ENCODE assay signal across 2 cellular contexts in genomic region chr9:137444106-137444790, GRCh38.
TF ChIP-seq lines count a peak whose summit lies in the region.

No MANE protein-coding gene starts in this region.

TF ChIP-seq in SK-N-SH, 30 proteins besides CTCF, POLR2A, EP300 and RAD21:
- TF ChIP-seq ELF1 (IDR thresholded peaks at IDR 0.05) (no peak), FOXJ3 (CRISPR knock-in tag; IDR thresholded peaks at IDR 0.05) (no peak), REST (IDR thresholded peaks at IDR 0.05; ENCODE audit: low read depth, low read length) (no peak), GATA2 (CRISPR knock-in tag; IDR thresholded peaks at IDR 0.05) (no peak), NRF1 (IDR thresholded peaks at IDR 0.05; ENCODE audit: low read depth, low read length) (no peak), RFX5 (IDR thresholded peaks at IDR 0.05; ENCODE audit: low read length) (no peak), FOSL2 (IDR thresholded peaks at IDR 0.05; ENCODE audit: borderline replicate concordance, low read depth) (no peak), SMC3 (IDR thresholded peaks at IDR 0.05; ENCODE audit: low read depth, low read length) (no peak), GABPA (IDR thresholded peaks at IDR 0.05; ENCODE audit: low read depth) (no peak), SIN3A (IDR thresholded peaks at IDR 0.05; ENCODE audit: borderline replicate concordance, low read depth, low read length) (no peak), NFIC (IDR thresholded peaks at IDR 0.05; ENCODE audit: borderline replicate concordance) (no peak), TEAD4 (IDR thresholded peaks at IDR 0.05; ENCODE audit: borderline replicate concordance, insufficient read depth) (no peak), RCOR1 (IDR thresholded peaks at IDR 0.05; ENCODE audit: low read length) (no peak), MEF2A (IDR thresholded peaks at IDR 0.05; ENCODE audit: borderline replicate concordance, low read depth) (no peak), JUND (IDR thresholded peaks at IDR 0.05) (no peak), YY1 (IDR thresholded peaks at IDR 0.05; ENCODE audit: low read depth) (no peak), MXI1 (IDR thresholded peaks at IDR 0.05; ENCODE audit: low read depth, low read length) (no peak)
- TF ChIP-seq, protein P1, sequence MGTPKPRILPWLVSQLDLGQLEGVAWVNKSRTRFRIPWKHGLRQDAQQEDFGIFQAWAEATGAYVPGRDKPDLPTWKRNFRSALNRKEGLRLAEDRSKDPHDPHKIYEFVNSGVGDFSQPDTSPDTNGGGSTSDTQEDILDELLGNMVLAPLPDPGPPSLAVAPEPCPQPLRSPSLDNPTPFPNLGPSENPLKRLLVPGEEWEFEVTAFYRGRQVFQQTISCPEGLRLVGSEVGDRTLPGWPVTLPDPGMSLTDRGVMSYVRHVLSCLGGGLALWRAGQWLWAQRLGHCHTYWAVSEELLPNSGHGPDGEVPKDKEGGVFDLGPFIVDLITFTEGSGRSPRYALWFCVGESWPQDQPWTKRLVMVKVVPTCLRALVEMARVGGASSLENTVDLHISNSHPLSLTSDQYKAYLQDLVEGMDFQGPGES (IDR thresholded peaks at IDR 0.05; ENCODE audit: low read depth, low read length), result no peak
- TF ChIP-seq, protein P2, sequence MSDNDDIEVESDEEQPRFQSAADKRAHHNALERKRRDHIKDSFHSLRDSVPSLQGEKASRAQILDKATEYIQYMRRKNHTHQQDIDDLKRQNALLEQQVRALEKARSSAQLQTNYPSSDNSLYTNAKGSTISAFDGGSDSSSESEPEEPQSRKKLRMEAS (IDR thresholded peaks at IDR 0.05; ENCODE audit: low read depth), result no peak
TF ChIP-seq in SK-N-SH: peak in this region for 0.

TF ChIP-seq in SK-N-SH treated with all-trans-retinoic acid at 6 μM for 48 hours, 23 proteins besides CTCF, POLR2A, EP300 and RAD21:
- TF ChIP-seq PATZ1 (CRISPR knock-in tag; IDR thresholded peaks at IDR 0.05; ENCODE audit: borderline replicate concordance), result no peak
- no peak for TF ChIP-seq GLIS3 (CRISPR knock-in tag; IDR thresholded peaks at IDR 0.05)
- TF ChIP-seq ZFP3 (CRISPR knock-in tag; IDR thresholded peaks at IDR 0.05), result no peak
- no peak for TF ChIP-seq ARNTL (CRISPR knock-in tag; IDR thresholded peaks at IDR 0.05; ENCODE audit: borderline replicate concordance, low read depth)
- TF ChIP-seq, protein P3, sequence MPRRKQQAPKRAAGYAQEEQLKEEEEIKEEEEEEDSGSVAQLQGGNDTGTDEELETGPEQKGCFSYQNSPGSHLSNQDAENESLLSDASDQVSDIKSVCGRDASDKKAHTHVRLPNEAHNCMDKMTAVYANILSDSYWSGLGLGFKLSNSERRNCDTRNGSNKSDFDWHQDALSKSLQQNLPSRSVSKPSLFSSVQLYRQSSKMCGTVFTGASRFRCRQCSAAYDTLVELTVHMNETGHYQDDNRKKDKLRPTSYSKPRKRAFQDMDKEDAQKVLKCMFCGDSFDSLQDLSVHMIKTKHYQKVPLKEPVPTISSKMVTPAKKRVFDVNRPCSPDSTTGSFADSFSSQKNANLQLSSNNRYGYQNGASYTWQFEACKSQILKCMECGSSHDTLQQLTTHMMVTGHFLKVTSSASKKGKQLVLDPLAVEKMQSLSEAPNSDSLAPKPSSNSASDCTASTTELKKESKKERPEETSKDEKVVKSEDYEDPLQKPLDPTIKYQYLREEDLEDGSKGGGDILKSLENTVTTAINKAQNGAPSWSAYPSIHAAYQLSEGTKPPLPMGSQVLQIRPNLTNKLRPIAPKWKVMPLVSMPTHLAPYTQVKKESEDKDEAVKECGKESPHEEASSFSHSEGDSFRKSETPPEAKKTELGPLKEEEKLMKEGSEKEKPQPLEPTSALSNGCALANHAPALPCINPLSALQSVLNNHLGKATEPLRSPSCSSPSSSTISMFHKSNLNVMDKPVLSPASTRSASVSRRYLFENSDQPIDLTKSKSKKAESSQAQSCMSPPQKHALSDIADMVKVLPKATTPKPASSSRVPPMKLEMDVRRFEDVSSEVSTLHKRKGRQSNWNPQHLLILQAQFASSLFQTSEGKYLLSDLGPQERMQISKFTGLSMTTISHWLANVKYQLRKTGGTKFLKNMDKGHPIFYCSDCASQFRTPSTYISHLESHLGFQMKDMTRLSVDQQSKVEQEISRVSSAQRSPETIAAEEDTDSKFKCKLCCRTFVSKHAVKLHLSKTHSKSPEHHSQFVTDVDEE (CRISPR knock-in tag; IDR thresholded peaks at IDR 0.05), result no peak
- no peak for TF ChIP-seq PPARA (CRISPR knock-in tag; IDR thresholded peaks at IDR 0.05; ENCODE audit: borderline replicate concordance)
- no peak for TF ChIP-seq ZNF565 (CRISPR knock-in tag; conservative IDR thresholded peaks at IDR 0.05; ENCODE audit: low read depth)
- TF ChIP-seq POU6F1 (CRISPR knock-in tag; IDR thresholded peaks at IDR 0.05; ENCODE audit: borderline replicate concordance, low read depth), result no peak
- no peak for TF ChIP-seq SNAI2 (CRISPR knock-in tag; IDR thresholded peaks at IDR 0.05)
- TF ChIP-seq TCF4 (CRISPR knock-in tag; IDR thresholded peaks at IDR 0.05; ENCODE audit: borderline replicate concordance), result no peak
- no peak for TF ChIP-seq BACH2 (CRISPR knock-in tag; IDR thresholded peaks at IDR 0.05; ENCODE audit: borderline replicate concordance)
- no peak for TF ChIP-seq OSR1 (CRISPR knock-in tag; IDR thresholded peaks at IDR 0.05)
- TF ChIP-seq, protein P4, sequence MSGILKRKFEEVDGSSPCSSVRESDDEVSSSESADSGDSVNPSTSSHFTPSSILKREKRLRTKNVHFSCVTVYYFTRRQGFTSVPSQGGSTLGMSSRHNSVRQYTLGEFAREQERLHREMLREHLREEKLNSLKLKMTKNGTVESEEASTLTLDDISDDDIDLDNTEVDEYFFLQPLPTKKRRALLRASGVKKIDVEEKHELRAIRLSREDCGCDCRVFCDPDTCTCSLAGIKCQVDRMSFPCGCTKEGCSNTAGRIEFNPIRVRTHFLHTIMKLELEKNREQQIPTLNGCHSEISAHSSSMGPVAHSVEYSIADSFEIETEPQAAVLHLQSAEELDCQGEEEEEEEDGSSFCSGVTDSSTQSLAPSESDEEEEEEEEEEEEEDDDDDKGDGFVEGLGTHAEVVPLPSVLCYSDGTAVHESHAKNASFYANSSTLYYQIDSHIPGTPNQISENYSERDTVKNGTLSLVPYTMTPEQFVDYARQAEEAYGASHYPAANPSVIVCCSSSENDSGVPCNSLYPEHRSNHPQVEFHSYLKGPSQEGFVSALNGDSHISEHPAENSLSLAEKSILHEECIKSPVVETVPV (CRISPR knock-in tag; IDR thresholded peaks at IDR 0.05), result no peak
- TF ChIP-seq ZC3H10 (CRISPR knock-in tag; IDR thresholded peaks at IDR 0.05), result no peak
- no peak for TF ChIP-seq ISL1 (CRISPR knock-in tag; IDR thresholded peaks at IDR 0.05)
- no peak for TF ChIP-seq RARB (CRISPR knock-in tag; IDR thresholded peaks at IDR 0.05)
- no peak for TF ChIP-seq ZNF8 (CRISPR knock-in tag; IDR thresholded peaks at IDR 0.05)
- no peak for TF ChIP-seq ZNF70 (CRISPR knock-in tag; IDR thresholded peaks at IDR 0.05)
